8 cellular contexts compared by ENCODE assay signal in genomic region chr17:63425478-63425877, GRCh38. TPM values are rescaled to one million over a fixed set of nuclear protein-coding genes. Genes with fewer than 3 reads are reported as not detected.
DNase-seq lines count a peak whose midpoint lies in the region; ATAC-seq and TF ChIP-seq lines count a peak whose summit lies in the region.

No MANE protein-coding gene starts in this region.

- DNase-seq in GM04503 (ENCODE audit: low read depth) = peak; percentile 32
- DNase-seq in HuH-7 (ENCODE audit: low spot score) = peak; percentile 85
- peak; percentile 40 for DNase-seq in activated CD8-positive, alpha-beta memory T cell treated with anti-CD3 and anti-CD28 coated beads, Interleukin-2, amount 50 U/mL, for 1 hour (ENCODE audit: extremely low read depth)
- DNase-seq in epithelial cell of esophagus (ENCODE audit: low read depth) = peak; percentile 71
- peak; percentile 31 to 74 (median 62) for DNase-seq in naive thymus-derived CD4-positive, alpha-beta T cell
- peak; percentile 25 to 76 (median 59) for DNase-seq in stimulated activated naive CD4-positive, alpha-beta T cell (lab: John Stamatoyannopoulos, UW)

- H3K9me3 Mint-ChIP-seq in naive thymus-derived CD4-positive, alpha-beta T cell = no peaks in the 10 kb centered on the region

- POLR2A ChIA-PET in naive thymus-derived CD4-positive, alpha-beta T cell (lab: Charles Lee) = interaction anchor here (1.0 to 2.5 kb wide), 7 partner anchors 19 to 285 kb away, joined by 3 to 11 read pairs (median 5); partner anchors contain the start of gene MAP3K3

- H3K9ac ChIP-seq in OCI-LY3 (ENCODE audit: low read length) = no peak overlapping the region

- H3K36me3 Mint-ChIP-seq in naive thymus-derived CD4-positive, alpha-beta T cell = peaks cover 0 to 4% (median 0%) of the 10 kb centered on the region in 5 donors

- H3K27me3 ChIP-seq in OCI-LY3 (ENCODE audit: low read depth, low read length) = no peaks in the 10 kb centered on the region; the same call in none of the 2 replicates
- H3K27me3 ChIP-seq in naive thymus-derived CD4-positive, alpha-beta T cell (ENCODE audit: control insufficient read depth in 2 of 2, insufficient read depth in 2 of 2, low read length in 2 of 2) = no peaks in the 10 kb centered on the region

- H4K20me1 ChIP-seq in OCI-LY3 (ENCODE audit: insufficient read depth, low read length) = no peaks in the 10 kb centered on the region

- ATAC-seq in naive thymus-derived CD4-positive, alpha-beta T cell = peak; percentile 91
- ATAC-seq in HG02938 (IDR thresholded peaks at IDR 0.05; ENCODE audit: unreplicated experiment) = no peak

- no peaks in the 10 kb centered on the region for H3K9me3 ChIP-seq in OCI-LY3 (ENCODE audit: insufficient read depth, low read length)
- no peaks in the 10 kb centered on the region for H3K9me3 ChIP-seq in naive thymus-derived CD4-positive, alpha-beta T cell (ENCODE audit: control insufficient read depth in 2 of 3, low read length in 3 of 3)

- peak; percentile 85 for TF ChIP-seq CTCF in OCI-LY3 (IDR thresholded peaks at IDR 0.05; ENCODE audit: low read depth, low read length)
- peak; percentile 98 for TF ChIP-seq CTCF in epithelial cell of esophagus (IDR thresholded peaks at IDR 0.05; ENCODE audit: insufficient read depth, low read depth, low read length, missing control alignments)

- no peak overlapping the region for H2AFZ ChIP-seq in OCI-LY3 (ENCODE audit: low read depth, low read length)

- CTCF ChIA-PET in naive thymus-derived CD4-positive, alpha-beta T cell (lab: Charles Lee) = interaction anchor here (0.6 to 7.1 kb wide), 26 partner anchors 9 to 403 kb away, joined by 3 to 112 read pairs (median 4); partner anchors contain the start of genes ACE and MAP3K3

- H3K27ac ChIP-seq in OCI-LY3 (ENCODE audit: low read length) = no peak overlapping the region
- H3K27ac ChIP-seq in naive thymus-derived CD4-positive, alpha-beta T cell (ENCODE audit: low read depth, low read length) = no peak overlapping the region

- no peaks in the 10 kb centered on the region for H3K36me3 ChIP-seq in OCI-LY3 (replicated peaks; ENCODE audit: low read depth, low read length)
- no peaks in the 10 kb centered on the region for H3K36me3 ChIP-seq in naive thymus-derived CD4-positive, alpha-beta T cell (ENCODE audit: control insufficient read depth in 2 of 3, insufficient read depth in 3 of 3, low read length in 3 of 3)

- intact Hi-C loops in naive thymus-derived CD4-positive, alpha-beta T cell (cut with micrococcal nuclease) = loop anchor here (1.0 to 10.0 kb wide), 11 partner anchors 21 to 422 kb away; partner anchors contain the start of genes DCAF7 (in 2 of the 2), CCDC47 (in 1 of the 2), CYB561 (in 1 of the 2) and DDX42 (in 1 of the 2)

- H3K4me2 ChIP-seq in OCI-LY3 (ENCODE audit: low read length) = peak overlapping the region; percentile 50

- no peaks in the 10 kb centered on the region for H3K79me2 ChIP-seq in OCI-LY3 (ENCODE audit: low read length)

- H3K4me1 ChIP-seq in OCI-LY3 (ENCODE audit: low read length) = peaks cover 8% of the 10 kb centered on the region
- peaks cover 22 to 26% of the 10 kb centered on the region in 2 donors for H3K4me1 ChIP-seq in naive thymus-derived CD4-positive, alpha-beta T cell (ENCODE audit: control insufficient read depth in 2 of 2, insufficient read depth in 2 of 2, low read length in 2 of 2)

- peaks cover 20 to 40% (median 28%) of the 10 kb centered on the region in 7 donors for H3K4me1 Mint-ChIP-seq in naive thymus-derived CD4-positive, alpha-beta T cell

- peak overlapping the region in 1 of 9 donors; percentile 41 for H3K27ac Mint-ChIP-seq in naive thymus-derived CD4-positive, alpha-beta T cell

- peak overlapping the region in 4 of 10 donors; percentile 19 to 67 (median 32) for H3K4me3 Mint-ChIP-seq in naive thymus-derived CD4-positive, alpha-beta T cell

- H3K4me3 ChIP-seq in OCI-LY3 (ENCODE audit: low read length) = no peak overlapping the region
- H3K4me3 ChIP-seq in epithelial cell of esophagus (ENCODE audit: low read length) = no peak overlapping the region
- H3K4me3 ChIP-seq in naive thymus-derived CD4-positive, alpha-beta T cell (ENCODE audit: low read length) = no peak overlapping the region

- peaks cover 0 to 22% (median 0%) of the 10 kb centered on the region in 5 donors for H3K27me3 Mint-ChIP-seq in naive thymus-derived CD4-positive, alpha-beta T cell

RNA-seq across cellular contexts. Expression of gene CYB561, which starts 20.6 kb away (rescaled TPM):
- total RNA-seq in naive thymus-derived CD4-positive, alpha-beta T cell = 10 to 100 TPM in 3 of 5 experiments, 1 to 10 TPM in 2; 5.0 to 20.4 (median 11.0) TPM
- polyA plus RNA-seq in naive thymus-derived CD4-positive, alpha-beta T cell = 1 to 10 TPM; 1.9 to 3.0 TPM

RNA-seq across cellular contexts. Expression of gene ACE, which starts 51.4 kb away (rescaled TPM):
- 10 to 100 TPM in 1 of 5 experiments, 1 to 10 TPM in 2, under 1 TPM in 2; 0.73 to 14.4 (median 2.3) TPM for total RNA-seq in naive thymus-derived CD4-positive, alpha-beta T cell
- not detected for polyA plus RNA-seq in naive thymus-derived CD4-positive, alpha-beta T cell

Comparison
In these comparisons a context has a peak if more than half of its experiments do, and no peak if none do; other contexts are left out.
1. DNase-seq: peak in every context shown above with its lines; median percentile 85 in HuH-7; 71 in epithelial cell of esophagus; 62 in naive thymus-derived CD4-positive, alpha-beta T cell; 59 in stimulated activated naive CD4-positive, alpha-beta T cell; 40 in activated CD8-positive, alpha-beta memory T cell treated with anti-CD3 and anti-CD28 coated beads, Interleukin-2, amount 50 U/mL, for 1 hour; 32 in GM04503.